13 cellular contexts compared by ENCODE assay signal in genomic region chr16:85029981-85030381, GRCh38. TPM values are rescaled to one million over a fixed set of nuclear protein-coding genes. Genes with fewer than 3 reads are reported as not detected.
DNase-seq lines count a peak whose midpoint lies in the region; ATAC-seq, FAIRE-seq and TF ChIP-seq lines count a peak whose summit lies in the region.
"Had no signal": no experiment of that assay in that cellular context is flagged by ENCODE, and none has a peak within 500 bp of the region (broad histone marks: within the 10 kb centered on the region; RNA-seq: fewer than 3 reads in every experiment).

No MANE protein-coding gene starts in this region.

- no peaks in the 10 kb centered on the region; the same call in 1 of the 2 replicates for H3K79me2 ChIP-seq in GM12878 (ENCODE audit: control insufficient read depth, insufficient read depth, low read length)

- FAIRE-seq in GM12878 (lab: Jason Lieb, UNC) = no peak
- FAIRE-seq: bronchial epithelial cell, frontal cortex had no signal

- no peaks in the 10 kb centered on the region for H3K27me3 Mint-ChIP-seq in stimulated activated naive CD8-positive, alpha-beta T cell treated with anti-CD3 and anti-CD28 coated beads, Interleukin-15, amount 100 ng/mL, for 72 hours
- H3K27me3 Mint-ChIP-seq in naive thymus-derived CD4-positive, alpha-beta T cell = no peaks in the 10 kb centered on the region

- DNase-seq in stimulated activated naive CD8-positive, alpha-beta T cell treated with anti-CD3 and anti-CD28 coated beads, Interleukin-15, amount 100 ng/mL, for 72 hours = no peak
- no peak for DNase-seq in stimulated activated naive CD8-positive, alpha-beta T cell treated with anti-CD3 and anti-CD28 coated beads, Interleukin-15, Interleukin-2, amounts not matched to agents 100 U/mL and 50 U/mL, for 24 hours
- DNase-seq in GM12878 (ENCODE audit: low read depth, low spot score) (no peak), NCI-H82 treated with DMSO at 0.1 percent for 48 hours (lab: John Stamatoyannopoulos, UW; ENCODE audit: unreplicated experiment) (no peak)
- no peak for DNase-seq in naive thymus-derived CD4-positive, alpha-beta T cell
- no peak for DNase-seq in activated effector memory CD4-positive, alpha-beta T cell treated with Interleukin-2 at 50 U/mL for 16 hours
- DNase-seq: NCI-H2029 treated with DMSO at 0.1 percent for 48 hours had no signal

- in situ Hi-C loops in GM12878 (cut with MboI) = no loop called here

- H3K9ac ChIP-seq in GM12878 (ENCODE audit: control insufficient read depth, insufficient read depth, low read length) (no peak overlapping the region), mucosa of rectum (ENCODE audit: low read depth in 1 of 2, low read length in 2 of 2) (peak overlapping the region in 1 of 2 donors; percentile 3)

- peaks cover 42% of the 10 kb centered on the region for H3K4me1 Mint-ChIP-seq in stimulated activated naive CD8-positive, alpha-beta T cell treated with anti-CD3 and anti-CD28 coated beads, Interleukin-15, amount 100 ng/mL, for 72 hours
- peaks cover 25 to 40% (median 33%) of the 10 kb centered on the region in 7 donors for H3K4me1 Mint-ChIP-seq in naive thymus-derived CD4-positive, alpha-beta T cell

- H3K27ac Mint-ChIP-seq in stimulated activated naive CD8-positive, alpha-beta T cell treated with anti-CD3 and anti-CD28 coated beads, Interleukin-15, amount 100 ng/mL, for 72 hours = peak overlapping the region in 1 of 2 donors; percentile 19
- no peak overlapping the region for H3K27ac Mint-ChIP-seq in naive thymus-derived CD4-positive, alpha-beta T cell

- no TSS peak for BruUV-seq in GM12878 (replicated peaks; lab: Mats Ljungman, UMichigan)

- H3K9me3 ChIP-seq in GM12878 (replicated peaks; ENCODE audit: control insufficient read depth, insufficient read depth, low read length) (no peaks in the 10 kb centered on the region), mucosa of rectum (ENCODE audit: control insufficient read depth in 2 of 2, low read length in 2 of 2) (no peaks in the 10 kb centered on the region)
- H3K9me3 ChIP-seq in naive thymus-derived CD4-positive, alpha-beta T cell (ENCODE audit: control insufficient read depth in 2 of 3, low read length in 3 of 3) = no peaks in the 10 kb centered on the region

- TF ChIP-seq EP300 in GM12878 (IDR thresholded peaks at IDR 0.05; ENCODE audit: borderline replicate concordance in 1 of 2, control insufficient read depth in 1 of 2, low read depth in 2 of 2, low read length in 2 of 2) = no peak

- intact Hi-C loops in GM12878 (cut with micrococcal nuclease; ENCODE audit: unreplicated experiment) = loop anchor here (2.0 to 5.0 kb wide), 2 partner anchors 25 to 57 kb away; no protein-coding TSS in a partner anchor
- intact Hi-C loops in naive thymus-derived CD4-positive, alpha-beta T cell (cut with micrococcal nuclease) = loop anchor here (1.0 to 10.0 kb wide), 11 partner anchors 17 to 913 kb away; partner anchors contain the start of genes COX4I1 (in 1 of the 2), DNAAF1 (in 1 of the 2), EMC8 (in 1 of the 2) and HSDL1 (in 1 of the 2)

- peaks cover 0 to 9% (median 4%) of the 10 kb centered on the region in 5 donors for H3K36me3 Mint-ChIP-seq in naive thymus-derived CD4-positive, alpha-beta T cell

- CTCF ChIA-PET in GM12878 (lab: Yijun Ruan, JAX) = interaction anchor here (1.1 kb wide), 1 partner anchor 57 kb away, joined by 4 read pairs; no protein-coding TSS in a partner anchor
- CTCF ChIA-PET in naive thymus-derived CD4-positive, alpha-beta T cell (lab: Charles Lee) = no interaction called here

- POLR2A ChIA-PET in GM12878 (lab: Charles Lee) = no interaction called here
- POLR2A ChIA-PET in naive thymus-derived CD4-positive, alpha-beta T cell (lab: Charles Lee) = interaction anchor here (0.8 to 1.8 kb wide), 4 partner anchors 17 to 57 kb away, joined by 3 to 6 read pairs (median 4); no protein-coding TSS in a partner anchor

- H4K20me1 ChIP-seq in GM12878 (ENCODE audit: control insufficient read depth, insufficient read depth) = no peaks in the 10 kb centered on the region

- H3K4me3 ChIP-seq in GM12878 (peak overlapping the region; percentile 82; the same call in 1 of the 2 replicates), mucosa of rectum (ENCODE audit: low read length in 2 of 2) (peak overlapping the region in 1 of 2 donors; percentile 42)
- no peak overlapping the region for H3K4me3 ChIP-seq in naive thymus-derived CD4-positive, alpha-beta T cell (ENCODE audit: low read length)
- H3K4me3 ChIP-seq: lung had no signal

- H3K36me3 ChIP-seq in GM12878 (ENCODE audit: control insufficient read depth in 2 of 2, insufficient read depth in 2 of 2, low read length in 1 of 2) (no peaks in the 10 kb centered on the region), mucosa of rectum (ENCODE audit: control insufficient read depth in 2 of 2, insufficient read depth in 2 of 2, low read length in 2 of 2) (peaks cover 3 to 7% of the 10 kb centered on the region in 2 donors)
- peaks cover 0 to 9% (median 0%) of the 10 kb centered on the region in 3 experiments for H3K36me3 ChIP-seq in naive thymus-derived CD4-positive, alpha-beta T cell (ENCODE audit: control insufficient read depth in 2 of 3, insufficient read depth in 3 of 3, low read length in 3 of 3)

- TF ChIP-seq CTCF in GM12878 (IDR thresholded peaks at IDR 0.05 in 2 of 3, conservative IDR thresholded peaks at IDR 0.05 in 1 of 3; ENCODE audit: control insufficient read depth in 2 of 3, extremely low read depth in 1 of 3, insufficient read depth in 1 of 3, low read depth in 3 of 3, low read length in 3 of 3) = no peak

- TF ChIP-seq RAD21 in GM12878 (IDR thresholded peaks at IDR 0.05; ENCODE audit: insufficient read depth, low read depth, low read length) = no peak

- 67% methylated on average over 15 of the region's 15 CpGs for WGBS in GM12878 (ENCODE audit: insufficient coverage, insufficient replicate concordance, low lambda C conversion rate, missing lambda C conversion rate)

- H3K27ac ChIP-seq in GM12878 (ENCODE audit: control insufficient read depth, insufficient read depth) (no peak overlapping the region), mucosa of rectum (ENCODE audit: low read depth in 2 of 2, low read length in 2 of 2) (peak overlapping the region; percentile 79 to 88)
- no peak overlapping the region for H3K27ac ChIP-seq in naive thymus-derived CD4-positive, alpha-beta T cell (ENCODE audit: low read depth, low read length)
- H3K27ac ChIP-seq: C4-2B had no signal

- no peaks in the 10 kb centered on the region for H3K27me3 ChIP-seq in GM12878 (replicated peaks in 1 of 2; ENCODE audit: control insufficient read depth in 2 of 2, insufficient read depth in 2 of 2, low read length in 1 of 2)
- no peaks in the 10 kb centered on the region for H3K27me3 ChIP-seq in mucosa of rectum (ENCODE audit: control insufficient read depth in 2 of 2, insufficient read depth in 2 of 2, low read length in 2 of 2)
- no peaks in the 10 kb centered on the region for H3K27me3 ChIP-seq in naive thymus-derived CD4-positive, alpha-beta T cell (ENCODE audit: control insufficient read depth in 2 of 2, insufficient read depth in 2 of 2, low read length in 2 of 2)

- no peak for ATAC-seq in stimulated activated naive CD8-positive, alpha-beta T cell treated with anti-CD3 and anti-CD28 coated beads, Interleukin-15, amount 100 ng/mL, for 72 hours
- no peak for ATAC-seq in stimulated activated naive CD8-positive, alpha-beta T cell treated with anti-CD3 and anti-CD28 coated beads, Interleukin-15, Interleukin-2, amounts not matched to agents 100 U/mL and 50 U/mL, for 24 hours
- ATAC-seq in GM12878 (no peak), GM21447 (IDR thresholded peaks at IDR 0.05; ENCODE audit: unreplicated experiment) (no peak)
- no peak for ATAC-seq in naive thymus-derived CD4-positive, alpha-beta T cell

- RAD21 ChIA-PET in GM12878 (lab: Charles Lee; ENCODE audit: unreplicated experiment) = no interaction called here

- peak overlapping the region; percentile 90 to 99 for H3K4me3 Mint-ChIP-seq in stimulated activated naive CD8-positive, alpha-beta T cell treated with anti-CD3 and anti-CD28 coated beads, Interleukin-15, amount 100 ng/mL, for 72 hours
- H3K4me3 Mint-ChIP-seq in naive thymus-derived CD4-positive, alpha-beta T cell = peak overlapping the region in 2 of 10 donors; percentile 18 to 89

- H3K4me1 ChIP-seq in GM12878 (ENCODE audit: control insufficient read depth, insufficient read depth, low read length) (peaks cover 20% of the 10 kb centered on the region), mucosa of rectum (ENCODE audit: control insufficient read depth in 2 of 2, insufficient read depth in 2 of 2, low read length in 2 of 2) (peaks cover 26 to 48% of the 10 kb centered on the region in 2 donors)
- peaks cover 22 to 23% of the 10 kb centered on the region in 2 donors for H3K4me1 ChIP-seq in naive thymus-derived CD4-positive, alpha-beta T cell (ENCODE audit: control insufficient read depth in 2 of 2, insufficient read depth in 2 of 2, low read length in 2 of 2)

- TF ChIP-seq POLR2A in GM12878 (IDR thresholded peaks at IDR 0.05; ENCODE audit: low read depth, low read length) = no peak

- SMC1A ChIA-PET in GM12878 (lab: Charles Lee; ENCODE audit: uncharacterized antibody, unreplicated experiment) = interaction anchor here (1.0 kb wide), 1 partner anchor 57 kb away, joined by 3 read pairs; no protein-coding TSS in a partner anchor

- H3K4me2 ChIP-seq in GM12878 (ENCODE audit: control insufficient read depth, insufficient read depth) = peak overlapping the region; percentile 100; the same call in 1 of the 2 replicates

- H2AFZ ChIP-seq in GM12878 (ENCODE audit: control insufficient read depth, low read depth, low read length) = no peak overlapping the region

- H3K9me3 Mint-ChIP-seq in stimulated activated naive CD8-positive, alpha-beta T cell treated with anti-CD3 and anti-CD28 coated beads, Interleukin-15, amount 100 ng/mL, for 72 hours = no peaks in the 10 kb centered on the region
- peaks cover 0 to 5% (median 0%) of the 10 kb centered on the region in 11 donors for H3K9me3 Mint-ChIP-seq in naive thymus-derived CD4-positive, alpha-beta T cell

RNA-seq across cellular contexts. Expression of gene KIAA0513, which starts 2.4 kb away (rescaled TPM):
- total RNA-seq in GM12878 (2013; cell fraction: nucleolus; rRNA removed) = 3.5 and 4.8 TPM in 2 replicates
- total RNA-seq in GM12878 (2014; rRNA removed) (1.8 and 2.3 TPM in 2 replicates), GM12878 (2014; rRNA removed; fragmentation: Illumina TruSeq; extraction: Trizol) (2.3 and 2.4 TPM in 2 replicates), GM12878 (2021) (4.3 and 4.6 TPM in 2 replicates)
- 1.4 TPM for polyA plus RNA-seq in GM12878 (2011; ENCODE audit: low read depth)
- polyA plus RNA-seq in GM12878 (2011; rRNA removed) (0.29 and 0.65 TPM in 2 replicates), GM12878 (2014; fragmentation: Illumina TruSeq; extraction: Trizol) (1.2 and 2.2 TPM in 2 replicates), GM12878 (2014; fragmentation: Nextera tagmentation; extraction: Ambion mirVana) (under 1 TPM; 0.14 to 0.22 TPM), GM12878 (2014; rRNA removed) (2.4 and 3.5 TPM in 2 replicates), GM12878 (2016; fragmentation: Nextera tagmentation; extraction: Ambion mirVana) (1 to 10 TPM; 1.5 to 5.8 TPM)
- polyA plus RNA-seq in GM12878 (2011; cell fraction: cytosol; rRNA removed) = 0.79 and 0.81 TPM in 2 replicates
- polyA plus RNA-seq in GM12878 (2011; cell fraction: nucleus; rRNA removed) = 1.0 and 1.1 TPM in 2 replicates
- polyA plus RNA-seq in GM12878 (2012) = 3.0 and 3.8 TPM in 2 replicates
- 0.82 and 1.2 TPM in 2 replicates for polyA minus RNA-seq in GM12878 (2011; rRNA and poly(A)+ RNA removed)
- 0.10 TPM in 1 of 2 replicates, not detected in the other for polyA minus RNA-seq in GM12878 (2011; cell fraction: cytosol; rRNA and poly(A)+ RNA removed)
- polyA minus RNA-seq in GM12878 (2011; cell fraction: nucleus; rRNA and poly(A)+ RNA removed) = 0.85 and 1.4 TPM in 2 replicates
- 10 to 100 TPM in 4 of 5 experiments, 1 to 10 TPM in 1; 9.5 to 28.9 (median 15.1) TPM for total RNA-seq in naive thymus-derived CD4-positive, alpha-beta T cell
- polyA plus RNA-seq in naive thymus-derived CD4-positive, alpha-beta T cell = 1 to 10 TPM; 6.9 to 7.9 TPM

RNA-seq across cellular contexts. Expression of gene ZDHHC7, which starts 18.6 kb away (rescaled TPM):
- total RNA-seq in GM12878 (2013; cell fraction: nucleolus; rRNA removed) = 27.1 and 33.1 TPM in 2 replicates
- total RNA-seq in GM12878 (2014; rRNA removed) = 21.7 and 26.0 TPM in 2 replicates
- total RNA-seq in GM12878 (2014; rRNA removed; fragmentation: Illumina TruSeq; extraction: Trizol) = 17.9 and 18.8 TPM in 2 replicates
- 23.3 and 23.8 TPM in 2 replicates for total RNA-seq in GM12878 (2021)
- polyA plus RNA-seq in GM12878 (2011; ENCODE audit: low read depth) = 13.8 TPM
- 12.6 and 19.4 TPM in 2 replicates for polyA plus RNA-seq in GM12878 (2011; rRNA removed)
- polyA plus RNA-seq in GM12878 (2011; cell fraction: cytosol; rRNA removed) = 33.2 and 37.3 TPM in 2 replicates
- 26.3 and 37.5 TPM in 2 replicates for polyA plus RNA-seq in GM12878 (2011; cell fraction: nucleus; rRNA removed)
- polyA plus RNA-seq in GM12878 (2012) = 18.0 and 19.3 TPM in 2 replicates
- polyA plus RNA-seq in GM12878 (2014; fragmentation: Illumina TruSeq; extraction: Trizol) = 25.4 and 29.0 TPM in 2 replicates
- 1 to 10 TPM in 1 of 2 experiments, under 1 TPM in 1; 0.87 to 2.8 TPM for polyA plus RNA-seq in GM12878 (2014; fragmentation: Nextera tagmentation; extraction: Ambion mirVana)
- polyA plus RNA-seq in GM12878 (2014; rRNA removed) = 21.4 and 22.3 TPM in 2 replicates
- 10 to 100 TPM; 12.9 to 20.7 TPM for polyA plus RNA-seq in GM12878 (2016; fragmentation: Nextera tagmentation; extraction: Ambion mirVana)
- 11.7 and 18.3 TPM in 2 replicates for polyA minus RNA-seq in GM12878 (2011; rRNA and poly(A)+ RNA removed)
- 6.9 and 10.5 TPM in 2 replicates for polyA minus RNA-seq in GM12878 (2011; cell fraction: cytosol; rRNA and poly(A)+ RNA removed)
- 6.6 and 9.9 TPM in 2 replicates for polyA minus RNA-seq in GM12878 (2011; cell fraction: nucleus; rRNA and poly(A)+ RNA removed)
- 10 to 100 TPM; 31.7 to 62.2 (median 33.4) TPM for total RNA-seq in naive thymus-derived CD4-positive, alpha-beta T cell
- polyA plus RNA-seq in naive thymus-derived CD4-positive, alpha-beta T cell = 10 to 100 TPM; 33.2 to 47.7 TPM

Comparison
In these comparisons a context has a peak if more than half of its experiments do, and no peak if none do; other contexts are left out.
1. H3K27ac ChIP-seq: peak in mucosa of rectum (2 of 2); none in GM12878 (single experiment) and naive thymus-derived CD4-positive, alpha-beta T cell (single experiment).